In the genomic region with DNA sequence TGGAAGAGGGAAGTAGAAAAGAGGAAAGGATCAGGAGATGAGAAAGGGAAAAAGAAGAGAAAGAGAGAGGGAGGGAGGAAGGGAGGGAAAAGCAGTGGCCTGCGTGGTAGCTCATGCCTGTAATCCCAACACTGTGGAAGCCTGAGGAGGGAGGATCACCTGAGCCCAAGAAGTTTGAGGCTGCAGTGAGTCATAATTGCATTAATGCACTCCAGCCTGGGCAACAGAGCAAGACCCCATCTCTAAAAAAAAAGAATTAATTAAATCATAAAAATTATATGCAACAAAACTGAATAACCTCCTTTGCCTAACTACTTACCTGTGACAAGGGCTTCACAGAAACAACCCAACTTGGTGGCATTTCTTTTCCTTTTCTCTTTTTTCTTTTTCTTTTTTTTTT, we compare ENCODE assay signal across 24 cellular contexts.
DNase-seq lines count a peak whose midpoint lies in the region; ATAC-seq, FAIRE-seq and TF ChIP-seq lines count a peak whose summit lies in the region.
"Had no signal": no experiment of that assay in that cellular context is flagged by ENCODE, and none has a peak within 500 bp of the region (broad histone marks: within the 10 kb centered on the region; RNA-seq: fewer than 3 reads in every experiment).

No MANE protein-coding gene starts in this region.

- H3K27ac Mint-ChIP-seq in MCF 10A (ENCODE audit: low read depth, unreplicated experiment): peak overlapping the region; percentile 51
- peak overlapping the region; percentile 39 for H3K27ac Mint-ChIP-seq in T-helper 17 cell
- H3K27ac Mint-ChIP-seq: CD8-positive, alpha-beta T cell; H9; HFFc6 had no signal

- H3K9ac ChIP-seq in mammary epithelial cell (ENCODE audit: insufficient read depth, low read length) (no peak overlapping the region), H1 (replicated peaks in 1 of 4; ENCODE audit: extremely low read depth in 1 of 4, low read depth in 3 of 4, low read length in 3 of 4) (no peak overlapping the region)
- H3K9ac ChIP-seq: GM23248 had no signal

- H3K27me3 ChIP-seq in mammary epithelial cell (ENCODE audit: insufficient read depth, low read length) (no peaks in the 10 kb centered on the region), H1 (replicated peaks in 1 of 4; ENCODE audit: control insufficient read depth in 3 of 4, extremely low read depth in 1 of 4, insufficient read depth in 3 of 4, low read length in 3 of 4) (no peaks in the 10 kb centered on the region)

- in situ Hi-C loops in mammary epithelial cell (cut with MboI; ENCODE audit: low sequenced_read_pairs in 2 of 2): loop anchor here in 1 of 2 donors (25.0 kb wide), 1 partner anchor 1369 kb away; no protein-coding TSS in a partner anchor

- no CpG with 5 or more reads among the region's 1 CpG for WGBS in mammary epithelial cell (ENCODE audit: low coverage, missing lambda C conversion rate)
- 83% methylated on average over 1 of the region's 1 CpG; no CpG with 5 or more reads in 1 of the 2 experiments for WGBS in H1 (ENCODE audit: extremely low coverage in 1 of 2, insufficient coverage in 1 of 2, insufficient read length in 1 of 2, insufficient replicate concordance in 2 of 2, low coverage in 1 of 2, low lambda C conversion rate in 2 of 2, missing lambda C conversion rate in 1 of 2), 2 experiments

- POLR2A ChIA-PET in MCF 10A (lab: Yijun Ruan, JAX): interaction anchor here (0.7 kb wide), 1 partner anchor 758 kb away, joined by 4 read pairs; no protein-coding TSS in a partner anchor
- POLR2A ChIA-PET in H1 (lab: Charles Lee; ENCODE audit: partially characterized antibody): no interaction called here

- no peak for TF ChIP-seq CTCF in MCF 10A (IDR thresholded peaks at IDR 0.05; ENCODE audit: unreplicated experiment)
- TF ChIP-seq CTCF in mammary epithelial cell (conservative IDR thresholded peaks at IDR 0.05 in 1 of 2, IDR thresholded peaks at IDR 0.05 in 1 of 2; ENCODE audit: extremely low read depth in 1 of 2, insufficient read depth in 1 of 2, low read depth in 1 of 2, low read length in 2 of 2): no peak
- no peak for TF ChIP-seq CTCF in H1 (IDR thresholded peaks at IDR 0.05; ENCODE audit: control extremely low read depth in 1 of 3, insufficient read depth in 1 of 3, low read depth in 1 of 3, low read length in 3 of 3)

- H3K4me3 ChIP-seq in mammary epithelial cell (replicated peaks in 1 of 3; ENCODE audit: insufficient read depth in 1 of 3, low read depth in 2 of 3, low read length in 3 of 3): no peak overlapping the region
- H3K4me3 ChIP-seq in H1 (ENCODE audit: extremely low read depth in 1 of 4, insufficient read depth in 2 of 4, low read depth in 3 of 4, low read length in 4 of 4): no peak overlapping the region
- H3K4me3 ChIP-seq: GM12878, GM23248 had no signal

- H2AFZ ChIP-seq in mammary epithelial cell (ENCODE audit: low read depth, low read length) (no peak overlapping the region), H1 (ENCODE audit: low read length) (no peak overlapping the region)
- H2AFZ ChIP-seq: GM23248 had no signal

- DNase-seq in MCF 10A (ENCODE audit: unreplicated experiment) (no peak), mammary epithelial cell (no peak), T-helper 17 cell (no peak), H1 (ENCODE audit: low read depth in 1 of 2, low spot score in 2 of 2) (no peak), NCI-H748 (lab: John Stamatoyannopoulos, UW; ENCODE audit: unreplicated experiment) (no peak), COR-L47 (lab: John Stamatoyannopoulos, UW) (no peak)
- DNase-seq: AML-193; BE2C; CD4-positive, CD25-positive, alpha-beta regulatory T cell; CD8-positive, alpha-beta T cell; DMS 273 treated with DMSO at 0.1 percent for 48 hours; DMS79; EL; GDM1; GM23248; H9; HFFc6 had no signal

- H2BK12ac ChIP-seq in H1 (ENCODE audit: low read depth, low read length): no peak overlapping the region

- H3K14ac ChIP-seq in H1 (ENCODE audit: insufficient read length): no peak overlapping the region

- H3K27me3 Mint-ChIP-seq in MCF 10A (ENCODE audit: insufficient read depth, unreplicated experiment) (peaks cover 20% of the 10 kb centered on the region), T-helper 17 cell (no peaks in the 10 kb centered on the region)
- H3K27me3 Mint-ChIP-seq: CD4-positive, CD25-positive, alpha-beta regulatory T cell had no signal

- no peak overlapping the region for H3K27ac ChIP-seq in mammary epithelial cell (ENCODE audit: insufficient read depth, low read depth, low read length)
- H3K27ac ChIP-seq in H1 (ENCODE audit: low read depth, low read length): no peak overlapping the region
- H3K27ac ChIP-seq: 22Rv1, C4-2B, GM23248 had no signal

- ATAC-seq in T-helper 17 cell: no peak
- no peak for ATAC-seq in HG03175 (IDR thresholded peaks at IDR 0.05; ENCODE audit: unreplicated experiment)
- no peak for ATAC-seq in HG02610 (IDR thresholded peaks at IDR 0.05; ENCODE audit: unreplicated experiment)
- ATAC-seq: CD8-positive, alpha-beta T cell had no signal

- H4K20me1 ChIP-seq in mammary epithelial cell (ENCODE audit: insufficient read depth, low read length): no peaks in the 10 kb centered on the region
- H4K20me1 ChIP-seq in H1 (replicated peaks in 1 of 2; ENCODE audit: control insufficient read depth in 1 of 2, insufficient read depth in 2 of 2, low read length in 2 of 2): no peaks in the 10 kb centered on the region

- H4K5ac ChIP-seq in H1 (ENCODE audit: insufficient read length, low read depth, low read length): no peak overlapping the region

- H4K8ac ChIP-seq in H1 (ENCODE audit: extremely low read depth, insufficient read depth, low read length): no peak overlapping the region

- H3K79me2 ChIP-seq in mammary epithelial cell (ENCODE audit: insufficient read depth, low read length) (no peaks in the 10 kb centered on the region), H1 (ENCODE audit: control insufficient read depth in 1 of 2, insufficient read depth in 2 of 2, low read length in 2 of 2) (no peaks in the 10 kb centered on the region)

- no peaks in the 10 kb centered on the region for H3K9me3 ChIP-seq in mammary epithelial cell (replicated peaks; ENCODE audit: insufficient read depth, low read length)
- H3K9me3 ChIP-seq in T-helper 17 cell (ENCODE audit: control insufficient read depth, low read length, poor library complexity, severe bottlenecking): no peaks in the 10 kb centered on the region
- H3K9me3 ChIP-seq in H1 (ENCODE audit: insufficient read depth in 2 of 2, low read depth in 1 of 2, low read length in 1 of 2): no peaks in the 10 kb centered on the region
- H3K9me3 ChIP-seq: BE2C had no signal

- H3K9me3 Mint-ChIP-seq in MCF 10A (ENCODE audit: unreplicated experiment): peaks cover 5% of the 10 kb centered on the region
- H3K9me3 Mint-ChIP-seq: CD4-positive, CD25-positive, alpha-beta regulatory T cell; CD8-positive, alpha-beta T cell; H9; HFFc6 had no signal

- no peak overlapping the region for H3K4ac ChIP-seq in H1 (replicated peaks; ENCODE audit: insufficient read length, low read depth, low read length)

- no peak overlapping the region for H3K4me2 ChIP-seq in mammary epithelial cell (ENCODE audit: insufficient read depth, low read depth, low read length)
- H3K4me2 ChIP-seq in H1 (ENCODE audit: insufficient read depth in 1 of 2, low read depth in 2 of 2, low read length in 2 of 2): no peak overlapping the region

- TF ChIP-seq POLR2A in H1 (IDR thresholded peaks at IDR 0.05; ENCODE audit: control extremely low read depth in 1 of 2, low read depth in 2 of 2, low read length in 2 of 2): no peak

- dilution Hi-C loops in mammary epithelial cell (cut with HindIII; ENCODE audit: low sequenced_read_pairs): no loop called here

- H3K4me1 Mint-ChIP-seq in MCF 10A (ENCODE audit: insufficient read depth, unreplicated experiment) (peaks cover 13% of the 10 kb centered on the region), T-helper 17 cell (peaks cover 15% of the 10 kb centered on the region)

- no peak overlapping the region for H3K23ac ChIP-seq in H1 (ENCODE audit: insufficient read length)

- no peaks in the 10 kb centered on the region; the same call in 1 of the 2 replicates for H3K23me2 ChIP-seq in H1 (ENCODE audit: low read depth, low read length)

- H3K4me3 Mint-ChIP-seq in MCF 10A (ENCODE audit: unreplicated experiment) (no peak overlapping the region), T-helper 17 cell (no peak overlapping the region)
- H3K4me3 Mint-ChIP-seq: CD8-positive, alpha-beta T cell; H9; HFFc6 had no signal

- no peak for TF ChIP-seq EP300 in H1 (IDR thresholded peaks at IDR 0.05; ENCODE audit: borderline replicate concordance in 1 of 2, low read depth in 2 of 2, low read length in 2 of 2)

- no peak overlapping the region for H2AK5ac ChIP-seq in H1 (ENCODE audit: low read depth, low read length)

- H2BK120ac ChIP-seq in H1 (replicated peaks; ENCODE audit: low read depth, low read length): no peak overlapping the region

- no peaks in the 10 kb centered on the region for H3K36me3 Mint-ChIP-seq in MCF 10A (ENCODE audit: insufficient read depth, unreplicated experiment)
- peaks cover 2% of the 10 kb centered on the region for H3K36me3 Mint-ChIP-seq in T-helper 17 cell (ENCODE audit: low read depth)
- H3K36me3 Mint-ChIP-seq: CD4-positive, CD25-positive, alpha-beta regulatory T cell; CD8-positive, alpha-beta T cell had no signal

- H3K56ac ChIP-seq in H1 (replicated peaks; ENCODE audit: insufficient read length, low read depth, low read length): no peak overlapping the region

- H3K36me3 ChIP-seq in mammary epithelial cell (ENCODE audit: insufficient read depth, low read length) (no peaks in the 10 kb centered on the region), H1 (ENCODE audit: control insufficient read depth in 2 of 4, insufficient read depth in 4 of 4, low read length in 3 of 4) (no peaks in the 10 kb centered on the region)
- H3K36me3 ChIP-seq: BE2C had no signal

- H2BK20ac ChIP-seq in H1 (ENCODE audit: low read length): no peak overlapping the region

- H2BK15ac ChIP-seq in H1 (ENCODE audit: low read length): no peak overlapping the region

- peak overlapping the region; percentile 73 for H4K91ac ChIP-seq in H1 (replicated peaks; ENCODE audit: insufficient read length, low read length)

- CTCF ChIA-PET in MCF 10A (lab: Yijun Ruan, JAX): no interaction called here
- CTCF ChIA-PET in mammary epithelial cell (lab: Charles Lee; ENCODE audit: low non-redundant PET): no interaction called here
- CTCF ChIA-PET in H1 (lab: Charles Lee; ENCODE audit: partially characterized antibody): interaction anchor here (1.3 kb wide), 1 partner anchor 17 kb away, joined by 5 read pairs; no protein-coding TSS in a partner anchor

- no peak overlapping the region for H2BK5ac ChIP-seq in H1 (ENCODE audit: low read depth, low read length)

- no peak overlapping the region for H3K18ac ChIP-seq in H1 (ENCODE audit: extremely low read depth, low read length)

- no peak for FAIRE-seq in H1 (lab: Jason Lieb, UNC)
- FAIRE-seq: A204.1, D721Med, GM12878 had no signal

- H3K79me1 ChIP-seq in H1 (ENCODE audit: low read depth, low read length): no peaks in the 10 kb centered on the region

- no peak for TF ChIP-seq RAD21 in H1 (IDR thresholded peaks at IDR 0.05 in 1 of 2, conservative IDR thresholded peaks at IDR 0.05 in 1 of 2; ENCODE audit: low read depth in 2 of 2, low read length in 2 of 2)

- intact Hi-C loops in MCF 10A (cut with micrococcal nuclease) (no loop called here), mammary epithelial cell (cut with micrococcal nuclease) (no loop called here)

- BruUV-seq in MCF 10A (replicated peaks; lab: Mats Ljungman, UMichigan) (no TSS peak), mammary epithelial cell (replicated peaks; lab: Mats Ljungman, UMichigan) (no TSS peak)

- H3K4me1 ChIP-seq in mammary epithelial cell (ENCODE audit: insufficient read depth, low read length) (no peaks in the 10 kb centered on the region), H1 (replicated peaks in 1 of 4; ENCODE audit: control insufficient read depth in 3 of 4, insufficient read depth in 4 of 4, low read length in 3 of 4) (no peaks in the 10 kb centered on the region)
- H3K4me1 ChIP-seq: BE2C had no signal
